Comparison of ENCODE assay signal across 8 cellular contexts in genomic region chr7:152076324-152076821, GRCh38. TPM values are rescaled to one million over a fixed set of nuclear protein-coding genes. Genes with fewer than 3 reads are reported as not detected.
DNase-seq lines count a peak whose midpoint lies in the region; TF ChIP-seq lines count a peak whose summit lies in the region.

No MANE protein-coding gene starts in this region.

- DNase-seq in Calu3 (peak; percentile 51), HuH-7.5 (ENCODE audit: low spot score) (peak; percentile 13), T47D (ENCODE audit: low read depth in 1 of 2, low spot score in 1 of 2) (peak; percentile 7 to 68), lung microvascular endothelial cell (ENCODE audit: low read depth in 2 of 2) (peak; percentile 14 to 27), DMS114 treated with DMSO at 0.1 percent for 48 hours (lab: John Stamatoyannopoulos, UW; ENCODE audit: unreplicated experiment) (no peak), NCI-H446 treated with DMSO at 0.1 percent for 48 hours (lab: John Stamatoyannopoulos, UW) (no peak), 8988T (no peak), OCI-M2 (lab: John Stamatoyannopoulos, UW; ENCODE audit: unreplicated experiment) (no peak)

- intact Hi-C loops in Calu3 (cut with micrococcal nuclease; ENCODE audit: unreplicated experiment), result no loop called here

- no peak overlapping the region for H3K27ac Mint-ChIP-seq in Calu3 (ENCODE audit: unreplicated experiment)

- no TSS peak for BruUV-seq in Calu3 (replicated peaks; lab: Mats Ljungman, UMichigan)

- H3K4me1 Mint-ChIP-seq in Calu3 (ENCODE audit: low read depth, unreplicated experiment), result peaks cover 20% of the 10 kb centered on the region

- TF ChIP-seq CTCF in Calu3 (IDR thresholded peaks at IDR 0.05; ENCODE audit: unreplicated experiment), result peak; percentile 78

- in situ Hi-C loops in T47D (cut with HindIII; ENCODE audit: low pct_unique_long_range_greater_than_20kb, low sequenced_read_pairs), result no loop called here

- CTCF ChIA-PET in Calu3 (lab: Charles Lee), result interaction anchor here (0.7 kb wide), 2 partner anchors 7 to 18 kb away, joined by 3 to 5 read pairs; no protein-coding TSS in a partner anchor

- no peaks in the 10 kb centered on the region for H3K36me3 Mint-ChIP-seq in Calu3 (ENCODE audit: insufficient read depth, unreplicated experiment)

- H3K9me3 Mint-ChIP-seq in Calu3 (ENCODE audit: low read depth, unreplicated experiment), result no peaks in the 10 kb centered on the region

- H3K4me3 Mint-ChIP-seq in Calu3 (ENCODE audit: low read depth, unreplicated experiment), result no peak overlapping the region

- H3K27me3 Mint-ChIP-seq in Calu3 (ENCODE audit: unreplicated experiment), result no peaks in the 10 kb centered on the region

RNA-seq across cellular contexts. Expression of gene GALNT11, which starts 50.9 kb away (rescaled TPM):
- 18.3 and 19.7 TPM in 2 replicates for total RNA-seq in Calu3 (2022)
- total RNA-seq in lung microvascular endothelial cell, result 27.5 and 39.3 TPM in 2 replicates

Comparison
In these comparisons a context has a peak if more than half of its experiments do, and no peak if none do; other contexts are left out.
1. DNase-seq: peak in Calu3 (single experiment), HuH-7.5 (single experiment), T47D (2 of 2) and lung microvascular endothelial cell (2 of 2); none in DMS114 treated with DMSO at 0.1 percent for 48 hours (single experiment), NCI-H446 treated with DMSO at 0.1 percent for 48 hours (single experiment), 8988T (single experiment) and OCI-M2 (single experiment).